8 cellular contexts compared by ENCODE assay signal in the genomic region with DNA sequence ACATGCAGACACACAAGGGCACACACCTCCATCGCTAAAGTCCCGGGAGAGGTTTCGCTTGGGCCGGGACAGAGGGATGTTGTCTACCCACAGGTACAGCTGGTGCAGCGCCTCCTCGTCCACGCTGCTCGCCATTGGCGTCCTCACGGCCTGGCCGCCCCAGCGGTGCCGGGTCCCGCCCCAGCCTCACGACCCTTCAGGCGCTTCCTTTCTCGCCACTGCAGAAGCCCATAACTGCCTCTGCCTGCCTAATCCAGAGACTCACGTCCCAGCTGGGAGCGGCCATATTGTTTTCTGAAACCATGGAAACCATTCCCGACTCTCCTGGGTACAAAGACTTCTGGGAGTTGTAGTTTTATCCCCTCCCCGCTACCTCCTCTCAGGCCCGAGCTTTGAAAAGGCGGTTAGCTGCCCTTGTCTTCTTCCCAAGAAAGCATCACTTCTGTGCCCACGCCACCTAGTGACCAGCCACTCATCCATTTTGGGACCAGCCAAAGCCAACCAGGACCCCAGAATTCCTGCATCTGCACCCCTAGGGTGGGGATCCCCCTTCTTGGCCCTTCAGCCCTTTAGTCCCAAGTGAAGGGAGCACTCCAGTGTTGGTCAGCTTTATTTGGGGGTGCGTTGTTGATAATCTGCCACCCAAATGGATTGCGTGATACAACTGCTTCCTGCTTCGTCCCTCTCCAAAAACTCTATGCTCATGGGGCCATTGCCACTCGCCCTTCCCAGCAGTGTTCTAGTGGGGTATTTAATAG. TPM values are rescaled to one million over a fixed set of nuclear protein-coding genes. Genes with fewer than 3 reads are reported as not detected.
DNase-seq lines count a peak whose midpoint lies in the region; ATAC-seq, FAIRE-seq and TF ChIP-seq lines count a peak whose summit lies in the region.

A gene with protein sequence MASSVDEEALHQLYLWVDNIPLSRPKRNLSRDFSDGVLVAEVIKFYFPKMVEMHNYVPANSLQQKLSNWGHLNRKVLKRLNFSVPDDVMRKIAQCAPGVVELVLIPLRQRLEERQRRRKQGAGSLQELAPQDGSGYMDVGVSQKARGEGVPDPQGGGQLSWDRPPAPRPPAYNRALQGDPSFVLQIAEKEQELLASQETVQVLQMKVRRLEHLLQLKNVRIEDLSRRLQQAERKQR (minus strand): TSS at position 296 of the 758 bp plus-strand sequence. CDS start 161 bp downstream, at position 135.

- H3K36me3 ChIP-seq in Peyer's patch (peaks cover 0 to 11% (median 0%) of the 10 kb centered on the region in 3 donors), astrocyte (ENCODE audit: insufficient read depth, low read length) (no peaks in the 10 kb centered on the region)

- H3K36me3 Mint-ChIP-seq in astrocyte (ENCODE audit: low read depth, unreplicated experiment): peaks cover 2% of the 10 kb centered on the region

- TF ChIP-seq POLR2A in Peyer's patch (IDR thresholded peaks at IDR 0.05): no peak

- peak within 1 kb of the TSS; percentile 87 for H3K4me2 ChIP-seq in astrocyte (ENCODE audit: low read length)

- DNase-seq in DMS53 treated with DMSO at 0.1 percent for 48 hours (lab: John Stamatoyannopoulos, UW; ENCODE audit: unreplicated experiment) (peak; percentile 94), LNCaP clone FGC (ENCODE audit: low read depth) (peak; percentile 75), Peyer's patch (peak; percentile 60 to 87 (median 70)), astrocyte (ENCODE audit: low read depth) (peak; percentile 77), left ventricle myocardium superior (peak; percentile 67), pons (ENCODE audit: low spot score) (peak; percentile 96), activated gamma-delta T cell treated with Interleukin-2 at 50 U/mL for 16 hours (no peak)

- intact Hi-C loops in left ventricle myocardium superior (cut with micrococcal nuclease): no loop called here

- peak; percentile 84 for FAIRE-seq in astrocyte (lab: Jason Lieb, UNC)

- peaks cover 35% of the 10 kb centered on the region for H3K79me2 ChIP-seq in astrocyte (ENCODE audit: insufficient read depth, low read length)

- H3K9me3 ChIP-seq in Peyer's patch: no peaks in the 10 kb centered on the region
- no peaks in the 10 kb centered on the region for H3K9me3 ChIP-seq in astrocyte (ENCODE audit: insufficient read depth, low read depth, low read length)

- peaks cover 9% of the 10 kb centered on the region for H3K4me1 Mint-ChIP-seq in astrocyte (ENCODE audit: low read depth, unreplicated experiment)

- H3K4me3 Mint-ChIP-seq in astrocyte (ENCODE audit: unreplicated experiment): peak within 1 kb of the TSS; percentile 75

- peak; percentile 44; the same call in 1 of the 2 replicates for TF ChIP-seq CTCF in LNCaP clone FGC (IDR thresholded peaks at IDR 0.05; ENCODE audit: control insufficient read depth, extremely low read depth, insufficient read depth)
- TF ChIP-seq CTCF in Peyer's patch (IDR thresholded peaks at IDR 0.05): peak in 2 of 6 experiments; percentile 28 to 34
- TF ChIP-seq CTCF in astrocyte (IDR thresholded peaks at IDR 0.05; ENCODE audit: insufficient read depth, low read depth, low read length): peak; percentile 32

- ATAC-seq in GM21515 (IDR thresholded peaks at IDR 0.05; ENCODE audit: unreplicated experiment) (peak; percentile 53), left ventricle myocardium superior (peak; percentile 79)

- peak within 1 kb of the TSS; percentile 36 for H3K9ac ChIP-seq in astrocyte (ENCODE audit: low read length)

- peak within 1 kb of the TSS; percentile 35 for H2AFZ ChIP-seq in astrocyte (ENCODE audit: low read depth, low read length)

- H3K27ac ChIP-seq in Peyer's patch (peak within 1 kb of the TSS in 2 of 4 donors; percentile 2 to 40), astrocyte (ENCODE audit: low read depth, low read length) (no peak within 1 kb of the TSS)

- H4K20me1 ChIP-seq in astrocyte (ENCODE audit: insufficient read depth, low read length): peaks cover 48% of the 10 kb centered on the region

- H3K27me3 ChIP-seq in Peyer's patch: no peaks in the 10 kb centered on the region
- peaks cover 5% of the 10 kb centered on the region for H3K27me3 ChIP-seq in astrocyte (ENCODE audit: insufficient read depth, low read length)

- H3K4me3 ChIP-seq in LNCaP clone FGC (ENCODE audit: low read depth, low read length): peak within 1 kb of the TSS; percentile 68
- H3K4me3 ChIP-seq in Peyer's patch: peak within 1 kb of the TSS; percentile 7 to 43 (median 42)
- H3K4me3 ChIP-seq in astrocyte (ENCODE audit: insufficient read depth, low read depth, low read length): peak within 1 kb of the TSS; percentile 50

- peaks cover 16% of the 10 kb centered on the region for H3K27me3 Mint-ChIP-seq in astrocyte (ENCODE audit: low read depth, unreplicated experiment)

- peak within 1 kb of the TSS; percentile 36 for H3K27ac Mint-ChIP-seq in astrocyte (ENCODE audit: unreplicated experiment)

- H3K4me1 ChIP-seq in Peyer's patch (peaks cover 8 to 62% (median 17%) of the 10 kb centered on the region in 4 donors), astrocyte (ENCODE audit: insufficient read depth, low read length) (peaks cover 18% of the 10 kb centered on the region)

- no peaks in the 10 kb centered on the region for H3K9me3 Mint-ChIP-seq in astrocyte (ENCODE audit: unreplicated experiment)

RNA-seq across cellular contexts. Expression of the gene that starts here (rescaled TPM):
- not detected for total RNA-seq in Peyer's patch
- total RNA-seq in astrocyte: 0.45 and 1.2 TPM in 2 replicates
- not detected for total RNA-seq in left ventricle myocardium superior

Comparison
In these comparisons a context has a peak if more than half of its experiments do, and no peak if none do; other contexts are left out.
1. Peak in DNase-seq and H3K4me3 ChIP-seq in Peyer's patch; RNA of the gene not detected or under 1 TPM.
2. Peak in DNase-seq and ATAC-seq in left ventricle myocardium superior; RNA of the gene not detected or under 1 TPM.